Comparison of ENCODE assay signal across 7 cellular contexts in genomic region chr12:56334490-56334793, GRCh38. TPM values are rescaled to one million over a fixed set of nuclear protein-coding genes. Genes with fewer than 3 reads are reported as not detected.
DNase-seq lines count a peak whose midpoint lies in the region; ATAC-seq and TF ChIP-seq lines count a peak whose summit lies in the region.

No MANE protein-coding gene starts in this region.

- H3K27me3 ChIP-seq in iPS-20b (ENCODE audit: insufficient read depth, low read length): no peaks in the 10 kb centered on the region

- peak overlapping the region; percentile 83 for H3K4me3 ChIP-seq in iPS-20b (ENCODE audit: low read length)

- peak overlapping the region; percentile 94 for H3K9ac ChIP-seq in iPS-20b (ENCODE audit: low read depth, low read length)

- H3K36me3 Mint-ChIP-seq in HFFc6 (ENCODE audit: low read depth): no peaks in the 10 kb centered on the region
- H3K36me3 Mint-ChIP-seq in activated naive CD4-positive, alpha-beta T cell treated with anti-CD3 and anti-CD28 coated beads, Interleukin-2, amount 50 U/mL, for 72 hours: peaks cover 7 to 10% of the 10 kb centered on the region in 2 donors

- peaks cover 24% of the 10 kb centered on the region for H3K4me1 ChIP-seq in iPS-20b (ENCODE audit: insufficient read depth, low read length)

- intact Hi-C loops in head of caudate nucleus (cut with DNase I): loop anchor here (5.0 kb wide), 1 partner anchor 133 kb away; the partner anchor contains the start of gene SPRYD4

- peaks cover 10% of the 10 kb centered on the region for H3K27me3 Mint-ChIP-seq in HFFc6 (ENCODE audit: insufficient read depth)
- H3K27me3 Mint-ChIP-seq in stimulated activated naive CD8-positive, alpha-beta T cell treated with anti-CD3 and anti-CD28 coated beads, Interleukin-15, amount 100 ng/mL, for 72 hours: no peaks in the 10 kb centered on the region

- no peaks in the 10 kb centered on the region for H3K36me3 ChIP-seq in iPS-20b (ENCODE audit: insufficient read depth, low read depth, low read length)

- no peak for ATAC-seq in activated naive CD4-positive, alpha-beta T cell treated with anti-CD3 and anti-CD28 coated beads, Interleukin-2, amount 50 U/mL, for 72 hours
- no peak for ATAC-seq in stimulated activated naive CD8-positive, alpha-beta T cell treated with anti-CD3 and anti-CD28 coated beads, Interleukin-15, amount 100 ng/mL, for 72 hours
- no peak for ATAC-seq in GM19455 (IDR thresholded peaks at IDR 0.05; ENCODE audit: unreplicated experiment)

- no peaks in the 10 kb centered on the region for H3K9me3 Mint-ChIP-seq in HFFc6
- H3K9me3 Mint-ChIP-seq in activated naive CD4-positive, alpha-beta T cell treated with anti-CD3 and anti-CD28 coated beads, Interleukin-2, amount 50 U/mL, for 72 hours: no peaks in the 10 kb centered on the region
- no peaks in the 10 kb centered on the region for H3K9me3 Mint-ChIP-seq in stimulated activated naive CD8-positive, alpha-beta T cell treated with anti-CD3 and anti-CD28 coated beads, Interleukin-15, amount 100 ng/mL, for 72 hours

- DNase-seq in HFFc6 (no peak), GM03348 (ENCODE audit: low spot score) (no peak), head of caudate nucleus (no peak)
- DNase-seq in activated naive CD4-positive, alpha-beta T cell treated with anti-CD3 and anti-CD28 coated beads, Interleukin-2, amount 50 U/mL, for 72 hours (ENCODE audit: low spot score in 2 of 2): no peak
- no peak for DNase-seq in stimulated activated naive CD8-positive, alpha-beta T cell treated with anti-CD3 and anti-CD28 coated beads, Interleukin-15, amount 100 ng/mL, for 72 hours

- H3K9me3 ChIP-seq in iPS-20b (ENCODE audit: insufficient read depth, low read depth, low read length): no peaks in the 10 kb centered on the region

- TF ChIP-seq CTCF in HFFc6 (IDR thresholded peaks at IDR 0.05): peak; percentile 27

- no peak overlapping the region for H3K27ac ChIP-seq in iPS-20b (ENCODE audit: low read length)

- H3K4me1 Mint-ChIP-seq in HFFc6 (ENCODE audit: low read depth): peaks cover 29% of the 10 kb centered on the region
- H3K4me1 Mint-ChIP-seq in stimulated activated naive CD8-positive, alpha-beta T cell treated with anti-CD3 and anti-CD28 coated beads, Interleukin-15, amount 100 ng/mL, for 72 hours: peaks cover 65% of the 10 kb centered on the region

- H3K27ac Mint-ChIP-seq in HFFc6: peak overlapping the region; percentile 99
- peak overlapping the region; percentile 99 to 100 for H3K27ac Mint-ChIP-seq in activated naive CD4-positive, alpha-beta T cell treated with anti-CD3 and anti-CD28 coated beads, Interleukin-2, amount 50 U/mL, for 72 hours
- peak overlapping the region; percentile 99 for H3K27ac Mint-ChIP-seq in stimulated activated naive CD8-positive, alpha-beta T cell treated with anti-CD3 and anti-CD28 coated beads, Interleukin-15, amount 100 ng/mL, for 72 hours

- peak overlapping the region; percentile 96 for H3K4me3 Mint-ChIP-seq in HFFc6
- H3K4me3 Mint-ChIP-seq in stimulated activated naive CD8-positive, alpha-beta T cell treated with anti-CD3 and anti-CD28 coated beads, Interleukin-15, amount 100 ng/mL, for 72 hours: peak overlapping the region; percentile 94

RNA-seq across cellular contexts. Expression of gene PAN2, which starts 0.6 kb away (rescaled TPM):
- 10 to 100 TPM in 5 of 6 experiments, 1 to 10 TPM in 1; 9.0 to 16.7 (median 14.6) TPM for total RNA-seq in HFFc6 (2021; fragmentation: NEBNext Ultra II Directional; extraction: Animal tissue kit (Norgen Biotek cat#: 25700))
- total RNA-seq in activated naive CD4-positive, alpha-beta T cell treated with anti-CD3 and anti-CD28 coated beads, Interleukin-2, amount 50 U/mL, for 72 hours: 10 to 100 TPM; 54.0 to 71.4 TPM

RNA-seq across cellular contexts. Expression of gene IL23A, which starts 4.2 kb away (rescaled TPM):
- total RNA-seq in HFFc6 (2021; fragmentation: NEBNext Ultra II Directional; extraction: Animal tissue kit (Norgen Biotek cat#: 25700)): under 1 TPM in 1 of 6 experiments, not detected in 5; 0.38 TPM
- total RNA-seq in activated naive CD4-positive, alpha-beta T cell treated with anti-CD3 and anti-CD28 coated beads, Interleukin-2, amount 50 U/mL, for 72 hours: 10 to 100 TPM in 1 of 2 donors, 1 to 10 TPM in 1; 9.6 to 20.9 TPM

RNA-seq across cellular contexts. Expression of gene CNPY2, which starts 18.7 kb away (rescaled TPM):
- 100 to 1,000 TPM; 177 to 275 (median 188) TPM for total RNA-seq in HFFc6 (2021; fragmentation: NEBNext Ultra II Directional; extraction: Animal tissue kit (Norgen Biotek cat#: 25700))
- total RNA-seq in activated naive CD4-positive, alpha-beta T cell treated with anti-CD3 and anti-CD28 coated beads, Interleukin-2, amount 50 U/mL, for 72 hours: 100 to 1,000 TPM in 1 of 2 donors, 10 to 100 TPM in 1; 58.2 to 112 TPM

RNA-seq across cellular contexts. Expression of gene STAT2, which starts 25.5 kb away (rescaled TPM):
- 100 to 1,000 TPM in 2 of 6 experiments, 10 to 100 TPM in 4; 78.6 to 105 (median 95.2) TPM for total RNA-seq in HFFc6 (2021; fragmentation: NEBNext Ultra II Directional; extraction: Animal tissue kit (Norgen Biotek cat#: 25700))
- total RNA-seq in activated naive CD4-positive, alpha-beta T cell treated with anti-CD3 and anti-CD28 coated beads, Interleukin-2, amount 50 U/mL, for 72 hours: 100 to 1,000 TPM; 170 to 172 TPM

RNA-seq across cellular contexts. Expression of gene APOF, which starts 28.2 kb away (rescaled TPM):
- total RNA-seq in HFFc6 (2021; fragmentation: NEBNext Ultra II Directional; extraction: Animal tissue kit (Norgen Biotek cat#: 25700)): not detected
- not detected for total RNA-seq in activated naive CD4-positive, alpha-beta T cell treated with anti-CD3 and anti-CD28 coated beads, Interleukin-2, amount 50 U/mL, for 72 hours

Comparison
In these comparisons a context has a peak if more than half of its experiments do, and no peak if none do; other contexts are left out.
1. RNA of gene IL23A, which starts 4.2 kb away (total RNA-seq): 9.6 to 20.9 TPM in activated naive CD4-positive, alpha-beta T cell treated with anti-CD3 and anti-CD28 coated beads, Interleukin-2, amount 50 U/mL, for 72 hours; 0.38 TPM in HFFc6; every median in the first group is over 4 times any median in the second.
2. Peak in every context shown above with its lines, with median percentiles within 50 percentile points of each other: H3K27ac Mint-ChIP-seq.